In genomic region chr12:111180830-111181726, GRCh38 we compare ENCODE assay signal across 12 cellular contexts.
DNase-seq lines count a peak whose midpoint lies in the region; ATAC-seq and TF ChIP-seq lines count a peak whose summit lies in the region.
"Had no signal": no experiment of that assay in that cellular context is flagged by ENCODE, and none has a peak within 500 bp of the region (broad histone marks: within the 10 kb centered on the region; RNA-seq: fewer than 3 reads in every experiment).

No MANE protein-coding gene starts in this region.

- no peaks in the 10 kb centered on the region for H3K36me3 ChIP-seq in neutrophil
- H3K36me3 ChIP-seq in gastroesophageal sphincter, result no peaks in the 10 kb centered on the region

- no peak for TF ChIP-seq POLR2A in gastroesophageal sphincter (IDR thresholded peaks at IDR 0.05)

- H3K4me1 Mint-ChIP-seq in brain (peaks cover 59% of the 10 kb centered on the region), osteocyte (ENCODE audit: unreplicated experiment) (no peaks in the 10 kb centered on the region)

- peaks cover 43 to 53% of the 10 kb centered on the region in 2 experiments for H3K4me1 ChIP-seq in neutrophil (ENCODE audit: control insufficient read depth in 1 of 2, insufficient read depth in 1 of 2, low read depth in 1 of 2, low read length in 1 of 2)
- H3K4me1 ChIP-seq in gastroesophageal sphincter, result peaks cover 0 to 22% (median 8%) of the 10 kb centered on the region in 3 donors

- H3K4me3 Mint-ChIP-seq in brain (peak overlapping the region; percentile 15 to 65 (median 25)), osteocyte (ENCODE audit: unreplicated experiment) (no peak overlapping the region)
- H3K4me3 Mint-ChIP-seq: GM23338, naive B cell had no signal

- peak; percentile 30 for DNase-seq in DMS153 (lab: John Stamatoyannopoulos, UW)
- peak; percentile 94 for DNase-seq in NCI-H2171 (lab: John Stamatoyannopoulos, UW)
- no peak for DNase-seq in osteocyte (ENCODE audit: extremely low spot score, unreplicated experiment)
- DNase-seq in COLO829 (ENCODE audit: low spot score), result no peak
- DNase-seq: activated CD4-positive, alpha-beta T cell treated with anti-CD3 and anti-CD28 coated beads, Interleukin-2, amount 50 U/mL, for 1 hour; MM.1S; naive B cell had no signal

- H3K9me3 Mint-ChIP-seq in brain (peaks cover 0 to 5% (median 2%) of the 10 kb centered on the region in 5 experiments), osteocyte (ENCODE audit: unreplicated experiment) (no peaks in the 10 kb centered on the region)
- H3K9me3 Mint-ChIP-seq: GM23338 had no signal

- no peak for TF ChIP-seq CTCF in brain (conservative IDR thresholded peaks at IDR 0.05)
- no peak for TF ChIP-seq CTCF in neutrophil (IDR thresholded peaks at IDR 0.05)
- no peak for TF ChIP-seq CTCF in gastroesophageal sphincter (IDR thresholded peaks at IDR 0.05)
- TF ChIP-seq CTCF in osteocyte (IDR thresholded peaks at IDR 0.05), result no peak

- H3K27me3 Mint-ChIP-seq in brain (no peaks in the 10 kb centered on the region), osteocyte (ENCODE audit: unreplicated experiment) (peaks cover 4% of the 10 kb centered on the region)

- TF ChIP-seq EP300 in gastroesophageal sphincter (IDR thresholded peaks at IDR 0.05), result no peak

- WGBS in gastroesophageal sphincter (ENCODE audit: low coverage in 1 of 2), 2 donors, result 25 to 41% methylated on average over 13 to 25 of the region's 30 CpGs

- H3K27ac Mint-ChIP-seq in brain, result peak overlapping the region; percentile 79 to 97 (median 90)
- H3K27ac Mint-ChIP-seq in osteocyte (ENCODE audit: unreplicated experiment), result no peak overlapping the region
- H3K27ac Mint-ChIP-seq: GM23338 had no signal

- H3K27me3 ChIP-seq in neutrophil, result no peaks in the 10 kb centered on the region
- H3K27me3 ChIP-seq in gastroesophageal sphincter, result peaks cover 75% of the 10 kb centered on the region

- H3K9me3 ChIP-seq in neutrophil (no peaks in the 10 kb centered on the region), gastroesophageal sphincter (no peaks in the 10 kb centered on the region)

- ATAC-seq in GM18873 (IDR thresholded peaks at IDR 0.05; ENCODE audit: low FRiP score, unreplicated experiment) (no peak), gastroesophageal sphincter (no peak)

- H3K27ac ChIP-seq in neutrophil, result peak overlapping the region; percentile 55
- H3K27ac ChIP-seq in gastroesophageal sphincter, result no peak overlapping the region

- peak overlapping the region; percentile 6 to 15 for H3K4me3 ChIP-seq in neutrophil (ENCODE audit: low read depth in 1 of 2, low read length in 1 of 2)
- H3K4me3 ChIP-seq in gastroesophageal sphincter, result no peak overlapping the region
- H3K4me3 ChIP-seq: GM23338 had no signal

- H3K36me3 Mint-ChIP-seq in brain (no peaks in the 10 kb centered on the region), osteocyte (ENCODE audit: unreplicated experiment) (no peaks in the 10 kb centered on the region)
- H3K36me3 Mint-ChIP-seq: naive B cell had no signal

Comparison
In these comparisons a context has a peak if more than half of its experiments do, and no peak if none do; other contexts are left out.
1. DNase-seq: peak in DMS153 (single experiment) and NCI-H2171 (single experiment); none in osteocyte (single experiment) and COLO829 (single experiment).
2. H3K4me3 ChIP-seq: peak in neutrophil (2 of 2); none in gastroesophageal sphincter (0 of 2).